26 cellular contexts compared by ENCODE assay signal in the genomic region with DNA sequence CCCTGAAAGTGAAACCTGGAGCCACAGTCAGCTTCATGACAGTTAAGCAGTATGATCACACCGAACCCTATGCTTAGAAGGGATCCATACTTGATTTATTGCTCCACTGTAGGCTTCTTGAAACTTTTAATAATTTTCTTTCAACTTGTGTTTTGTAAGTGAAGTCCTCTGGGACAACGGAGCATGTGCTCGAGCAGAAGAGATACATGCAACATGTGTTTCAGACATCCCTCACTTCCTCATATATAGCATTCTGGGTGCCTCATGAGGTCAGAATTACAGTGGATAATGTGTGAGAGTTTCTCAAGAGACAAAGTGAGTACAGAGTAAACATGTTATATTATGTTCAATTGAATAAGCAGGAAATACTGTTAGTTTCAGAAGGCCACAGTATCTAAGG.
"Had no signal": no experiment of that assay in that cellular context is flagged by ENCODE, and none has a peak within 500 bp of the region (broad histone marks: within the 10 kb centered on the region; RNA-seq: fewer than 3 reads in every experiment).

No MANE protein-coding gene starts in this region.

- FAIRE-seq: endometrium, islet of Langerhans, keratinocyte had no signal

- H3K4me1 ChIP-seq: colonic mucosa, esophagus squamous epithelium, gastrocnemius medialis, heart right ventricle, left lung, lower lobe of right lung had no signal

- H3K27ac ChIP-seq: colonic mucosa, epithelial cell of prostate, esophagus squamous epithelium, gastrocnemius medialis, heart right ventricle, left lung, lower lobe of right lung had no signal

- ATAC-seq: effector memory CD8-positive, alpha-beta T cell; esophagus mucosa; gastrocnemius medialis; heart right ventricle; left cardiac atrium; left lung; left ventricle myocardium superior; lower lobe of right lung; naive thymus-derived CD4-positive, alpha-beta T cell had no signal

- DNase-seq: colonic mucosa; cortex of kidney; effector CD8-positive, alpha-beta T cell; effector memory CD8-positive, alpha-beta T cell; endodermal cell; erythroblast; esophagus squamous epithelium; foreskin fibroblast; foreskin melanocyte; gastrocnemius medialis; glutamatergic neuron; head of caudate nucleus; heart right ventricle; hippocampal formation; left cardiac atrium; left lung; left ventricle myocardium superior; lower lobe of right lung; mesendoderm; midbrain; naive thymus-derived CD4-positive, alpha-beta T cell had no signal

- H3K9me3 ChIP-seq: colonic mucosa, esophagus squamous epithelium, gastrocnemius medialis, lower lobe of right lung had no signal

- H3K27me3 ChIP-seq: colonic mucosa, esophagus squamous epithelium, gastrocnemius medialis, heart right ventricle, left lung had no signal

- H3K4me3 ChIP-seq: colonic mucosa, esophagus squamous epithelium, gastrocnemius medialis, heart right ventricle, left lung, lower lobe of right lung had no signal

- H3K36me3 ChIP-seq: colonic mucosa, esophagus squamous epithelium, gastrocnemius medialis, heart right ventricle, left lung, lower lobe of right lung had no signal
